25 cellular contexts compared by ENCODE assay signal in genomic region chr4:184898793-184899192, GRCh38.
"Had no signal": no experiment of that assay in that cellular context is flagged by ENCODE, and none has a peak within 500 bp of the region (broad histone marks: within the 10 kb centered on the region; RNA-seq: fewer than 3 reads in every experiment).

No MANE protein-coding gene starts in this region.

- H3K4me1 Mint-ChIP-seq: activated CD4-positive, alpha-beta T cell treated with anti-CD3 and anti-CD28 coated beads, Interleukin-2, amount 10 ng/mL, durations not matched to agents 7 days and 5 days; activated naive CD4-positive, alpha-beta T cell treated with anti-CD3 and anti-CD28 coated beads, Interleukin-2, amount 10 ng/mL, durations not matched to agents 7 days and 5 days had no signal

- H3K4me3 Mint-ChIP-seq: activated CD4-positive, alpha-beta memory T cell treated with anti-CD3 and anti-CD28 coated beads, Interleukin-2, amount 10 ng/mL, durations not matched to agents 7 days and 5 days; activated CD4-positive, alpha-beta T cell treated with anti-CD3 and anti-CD28 coated beads, Interleukin-2, amount 10 ng/mL, durations not matched to agents 7 days and 5 days; activated naive CD4-positive, alpha-beta T cell treated with anti-CD3 and anti-CD28 coated beads, Interleukin-2, amount 10 ng/mL, durations not matched to agents 7 days and 5 days; activated T-cell treated with anti-CD3 and anti-CD28 coated beads, Interleukin-2, amount 50 U/mL, for 24 hours; nephron progenitor cell; T-helper 17 cell had no signal

- DNase-seq: activated CD4-positive, alpha-beta memory T cell treated with anti-CD3 and anti-CD28 coated beads, Interleukin-2, amount 10 ng/mL, durations not matched to agents 7 days and 5 days; activated CD4-positive, alpha-beta T cell treated with anti-CD3 and anti-CD28 coated beads for 1 hour; activated CD4-positive, alpha-beta T cell treated with anti-CD3 and anti-CD28 coated beads, Interleukin-2, amount 10 ng/mL, durations not matched to agents 7 days and 5 days; activated CD8-positive, alpha-beta memory T cell treated with anti-CD3 and anti-CD28 coated beads, Interleukin-2, amount 50 U/mL, for 48 hours; activated gamma-delta T cell; activated naive CD4-positive, alpha-beta T cell treated with anti-CD3 and anti-CD28 coated beads, Interleukin-2, amount 10 ng/mL, durations not matched to agents 7 days and 5 days; activated T-cell treated with anti-CD3 and anti-CD28 coated beads, Interleukin-2, amount 50 U/mL, for 24 hours; dorsolateral prefrontal cortex; effector memory CD4-positive, alpha-beta T cell; erythroblast; glutamatergic neuron; nephron progenitor cell; ovary; stimulated activated CD4-positive, alpha-beta T cell treated with anti-CD3 and anti-CD28 coated beads, Interleukin-1b, Interleukin-23, amount 100 ng/mL, for 48 hours; stimulated activated naive CD4-positive, alpha-beta T cell treated with Interleukin-2 at 50 U/mL for 16 hours; T-helper 17 cell; T1000 had no signal

- H3K4me1 ChIP-seq: colonic mucosa had no signal

- H3K9me3 Mint-ChIP-seq: activated CD4-positive, alpha-beta memory T cell treated with anti-CD3 and anti-CD28 coated beads, Interleukin-2, amount 10 ng/mL, durations not matched to agents 7 days and 5 days; activated CD4-positive, alpha-beta T cell treated with anti-CD3 and anti-CD28 coated beads, Interleukin-2, amount 10 ng/mL, durations not matched to agents 7 days and 5 days; activated naive CD4-positive, alpha-beta T cell treated with anti-CD3 and anti-CD28 coated beads, Interleukin-2, amount 10 ng/mL, durations not matched to agents 7 days and 5 days; activated T-cell treated with anti-CD3 and anti-CD28 coated beads, Interleukin-2, amount 50 U/mL, for 24 hours had no signal

- H3K4me3 ChIP-seq: colonic mucosa, dorsolateral prefrontal cortex, gastrocnemius medialis, left lung, lung, mucosa of descending colon, ovary, smooth muscle cell, thoracic aorta had no signal

- H3K36me3 Mint-ChIP-seq: activated naive CD4-positive, alpha-beta T cell treated with anti-CD3 and anti-CD28 coated beads, Interleukin-2, amount 10 ng/mL, durations not matched to agents 7 days and 5 days had no signal

- H3K36me3 ChIP-seq: colonic mucosa, gastrocnemius medialis, left lung, ovary, thoracic aorta had no signal

- H3K9me3 ChIP-seq: colonic mucosa, gastrocnemius medialis, left lung, mucosa of descending colon, ovary, thoracic aorta had no signal

- H3K27ac ChIP-seq: colonic mucosa, dorsolateral prefrontal cortex, ovary, thoracic aorta had no signal

- H3K4me2 ChIP-seq: smooth muscle cell had no signal

- H3K27ac Mint-ChIP-seq: activated CD4-positive, alpha-beta memory T cell treated with anti-CD3 and anti-CD28 coated beads, Interleukin-2, amount 10 ng/mL, durations not matched to agents 7 days and 5 days; activated CD4-positive, alpha-beta T cell treated with anti-CD3 and anti-CD28 coated beads, Interleukin-2, amount 10 ng/mL, durations not matched to agents 7 days and 5 days; activated naive CD4-positive, alpha-beta T cell treated with anti-CD3 and anti-CD28 coated beads, Interleukin-2, amount 10 ng/mL, durations not matched to agents 7 days and 5 days; activated T-cell treated with anti-CD3 and anti-CD28 coated beads, Interleukin-2, amount 50 U/mL, for 24 hours; nephron progenitor cell; progenitor cell of endocrine pancreas; T-helper 17 cell had no signal

- H3K27me3 ChIP-seq: colonic mucosa, gastrocnemius medialis, ovary had no signal
